Comparison of ENCODE assay signal across 17 cellular contexts in genomic region chr4:133960975-133961374, GRCh38.
A peak's percentile ranks its signal among the peaks of the same experiment; 100 is the strongest.
DNase-seq lines count a peak whose midpoint lies in the region; ATAC-seq and TF ChIP-seq lines count a peak whose summit lies in the region.
"Had no signal": no experiment of that assay in that cellular context is flagged by ENCODE, and none has a peak within 500 bp of the region (broad histone marks: within the 10 kb centered on the region; RNA-seq: fewer than 3 reads in every experiment).

No MANE protein-coding gene starts in this region.

- no CpG with 5 or more reads among the region's 2 CpGs for WGBS in neuronal stem cell (ENCODE audit: extremely low coverage in 2 of 2, insufficient read length in 2 of 2, insufficient replicate concordance in 1 of 2), 2 donors

- no peak overlapping the region for H3K14ac ChIP-seq in neuronal stem cell (ENCODE audit: low read length)

- H3K36me3 ChIP-seq in neuronal stem cell (replicated peaks in 1 of 2; ENCODE audit: control insufficient read depth in 2 of 2, insufficient read depth in 2 of 2, low read length in 2 of 2), result no peaks in the 10 kb centered on the region
- H3K36me3 ChIP-seq: BE2C had no signal

- H3K9ac ChIP-seq in neuronal stem cell (ENCODE audit: low read depth, low read length, poor library complexity), result no peak overlapping the region

- no peak overlapping the region for H2BK120ac ChIP-seq in neuronal stem cell (ENCODE audit: low read depth, low read length)

- H3K79me1 ChIP-seq in neuronal stem cell (ENCODE audit: low read depth, low read length), result no peaks in the 10 kb centered on the region

- no peak for ATAC-seq in GM21447 (IDR thresholded peaks at IDR 0.05; ENCODE audit: unreplicated experiment)
- ATAC-seq: HCT116, HepG2 had no signal

- no peak overlapping the region for H2BK15ac ChIP-seq in neuronal stem cell (ENCODE audit: low read length)

- H3K4me2 ChIP-seq in neuronal stem cell (ENCODE audit: insufficient read depth, low read length, poor library complexity, severe bottlenecking), result no peak overlapping the region

- H3K4me3 ChIP-seq in epithelial cell of esophagus (ENCODE audit: low read length), result no peak overlapping the region
- H3K4me3 ChIP-seq in neuronal stem cell (ENCODE audit: low read length in 2 of 2), result no peak overlapping the region

- no peak overlapping the region for H2BK5ac ChIP-seq in neuronal stem cell (ENCODE audit: low read length)

- H3K9me3 ChIP-seq in neuronal stem cell (replicated peaks in 1 of 2; ENCODE audit: control insufficient read depth in 2 of 2, insufficient read depth in 1 of 2, low read depth in 1 of 2, low read length in 2 of 2), result no peaks in the 10 kb centered on the region
- H3K9me3 ChIP-seq: BE2C, Caco-2 had no signal

- no peak overlapping the region for H2BK12ac ChIP-seq in neuronal stem cell (ENCODE audit: low read length)

- H4K91ac ChIP-seq in neuronal stem cell (ENCODE audit: low read depth, low read length, poor library complexity), result no peak overlapping the region

- no peak overlapping the region for H2AK5ac ChIP-seq in neuronal stem cell (ENCODE audit: low read depth, low read length)

- H3K23ac ChIP-seq in neuronal stem cell (ENCODE audit: low read depth, low read length, poor library complexity), result no peak overlapping the region

- no peak overlapping the region for H4K8ac ChIP-seq in neuronal stem cell (ENCODE audit: low read depth, low read length)

- no peaks in the 10 kb centered on the region for H3K27me3 ChIP-seq in neuronal stem cell (ENCODE audit: control insufficient read depth in 3 of 3, insufficient read depth in 3 of 3, low read depth in 1 of 3, low read length in 3 of 3)
- H3K27me3 ChIP-seq: BE2C had no signal

- no peak overlapping the region for H3K4ac ChIP-seq in neuronal stem cell (ENCODE audit: low read length)

- no peak overlapping the region for H3K18ac ChIP-seq in neuronal stem cell (ENCODE audit: low read length)

- H2AFZ ChIP-seq in neuronal stem cell (ENCODE audit: low read length), result peak overlapping the region; percentile 17

- no peaks in the 10 kb centered on the region for H3K4me1 ChIP-seq in neuronal stem cell (ENCODE audit: control insufficient read depth in 2 of 2, insufficient read depth in 1 of 2, low read depth in 1 of 2, low read length in 2 of 2)
- H3K4me1 ChIP-seq: BE2C had no signal

- DNase-seq in LHCN-M2 (ENCODE audit: low read depth), result peak; percentile 41
- peak; percentile 39 for DNase-seq in epithelial cell of esophagus (ENCODE audit: low read depth)
- no peak for DNase-seq in neuronal stem cell (ENCODE audit: low spot score)
- no peak for DNase-seq in glomerular visceral epithelial cell (ENCODE audit: extremely low spot score)
- DNase-seq in inferior parietal cortex (ENCODE audit: extremely low spot score), result no peak
- DNase-seq: ACHN; BE2C; Caco-2; CD4-positive, alpha-beta T cell; GDM1; GOT3; H7; HFFc6 had no signal

- no peak overlapping the region for H3K27ac ChIP-seq in neuronal stem cell (replicated peaks; ENCODE audit: low read length)
- H3K27ac ChIP-seq: C4-2B had no signal

- TF ChIP-seq CTCF in epithelial cell of esophagus (IDR thresholded peaks at IDR 0.05; ENCODE audit: insufficient read depth, low read depth, low read length, missing control alignments), result no peak

Comparison
In these comparisons a context has a peak if more than half of its experiments do, and no peak if none do; other contexts are left out.
1. DNase-seq: peak in LHCN-M2 (single experiment) and epithelial cell of esophagus (single experiment); none in neuronal stem cell (single experiment), glomerular visceral epithelial cell (single experiment) and inferior parietal cortex (single experiment).